1 cellular context compared by ENCODE assay signal in genomic region chr17:82239926-82240505, GRCh38.
TF ChIP-seq lines count a peak whose summit lies in the region.

No MANE protein-coding gene starts in this region.

TF ChIP-seq in HEK293, 187 proteins besides CTCF, POLR2A, EP300 and RAD21 (continued from another document):
- TF ChIP-seq, protein P1, sequence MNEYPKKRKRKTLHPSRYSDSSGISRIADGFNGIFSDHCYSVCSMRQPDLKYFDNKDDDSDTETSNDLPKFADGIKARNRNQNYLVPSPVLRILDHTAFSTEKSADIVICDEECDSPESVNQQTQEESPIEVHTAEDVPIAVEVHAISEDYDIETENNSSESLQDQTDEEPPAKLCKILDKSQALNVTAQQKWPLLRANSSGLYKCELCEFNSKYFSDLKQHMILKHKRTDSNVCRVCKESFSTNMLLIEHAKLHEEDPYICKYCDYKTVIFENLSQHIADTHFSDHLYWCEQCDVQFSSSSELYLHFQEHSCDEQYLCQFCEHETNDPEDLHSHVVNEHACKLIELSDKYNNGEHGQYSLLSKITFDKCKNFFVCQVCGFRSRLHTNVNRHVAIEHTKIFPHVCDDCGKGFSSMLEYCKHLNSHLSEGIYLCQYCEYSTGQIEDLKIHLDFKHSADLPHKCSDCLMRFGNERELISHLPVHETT (tag by site-specific recombination; IDR thresholded peaks at IDR 0.05): no peak
- TF ChIP-seq ZNF521 (tag by site-specific recombination; IDR thresholded peaks at IDR 0.05) (no peak), ZNF169 (tag by site-specific recombination; IDR thresholded peaks at IDR 0.05) (no peak), KLF9 (tag by site-specific recombination; IDR thresholded peaks at IDR 0.05; ENCODE audit: low read depth) (no peak), ZNF555 (tag by site-specific recombination; conservative IDR thresholded peaks at IDR 0.05) (no peak)
